Comparison of ENCODE assay signal across 29 cellular contexts in genomic region chr1:181369416-181369815, GRCh38.
"Had no signal": no experiment of that assay in that cellular context is flagged by ENCODE, and none has a peak within 500 bp of the region (broad histone marks: within the 10 kb centered on the region; RNA-seq: fewer than 3 reads in every experiment).

No MANE protein-coding gene starts in this region.

- FAIRE-seq: endothelial cell of umbilical vein, kidney had no signal

- H3K4me3 Mint-ChIP-seq: dendritic cell treated with granulocyte-macrophage colony-stimulating factor and Interleukin-4, amounts not matched to agents 40 ng/mL and 50 ng/mL, for 4 days; mesothelial cell of epicardium; naive thymus-derived CD8-positive, alpha-beta T cell; nephron progenitor cell; stimulated activated effector memory CD8-positive, alpha-beta T cell treated with anti-CD3 and anti-CD28 coated beads, Interleukin-12 subunit alpha, Interleukin-12 subunit beta, amount 100 ng/mL, for 72 hours; type B pancreatic cell had no signal

- H3K4me3 ChIP-seq: colonic mucosa, esophagus muscularis mucosa, heart right ventricle, left lung, mucosa of descending colon, prostate gland, right atrium auricular region, testis, tibial artery had no signal

- H3K36me3 ChIP-seq: colonic mucosa, esophagus muscularis mucosa, heart right ventricle, left lung, prostate gland, right atrium auricular region, tibial artery had no signal

- H3K27me3 Mint-ChIP-seq: dendritic cell treated with granulocyte-macrophage colony-stimulating factor and Interleukin-4, amounts not matched to agents 40 ng/mL and 50 ng/mL, for 4 days; naive thymus-derived CD8-positive, alpha-beta T cell had no signal

- DNase-seq: colonic mucosa; effector CD8-positive, alpha-beta T cell; foreskin melanocyte; glutamatergic neuron; heart right ventricle; hippocampal formation; kidney; left cardiac atrium; left lung; mesenchymal stem cell; mucosa of descending colon; naive thymus-derived CD8-positive, alpha-beta T cell; nephron progenitor cell; nucleus accumbens; stimulated activated CD4-positive, alpha-beta T cell treated with anti-CD3 and anti-CD28 coated beads, Interleukin-2, amount 100 ng/mL, for 24 hours; stimulated activated CD4-positive, alpha-beta T cell treated with anti-CD3 and anti-CD28 coated beads, Interleukin-4, amount 100 ng/mL, for 24 hours; stimulated activated naive CD8-positive, alpha-beta T cell treated with anti-CD3 and anti-CD28 coated beads, Interleukin-15, Interleukin-2, amounts not matched to agents 100 U/mL and 50 U/mL, for 24 hours; substantia nigra; testis; tibial artery had no signal

- H3K4me1 Mint-ChIP-seq: mesothelial cell of epicardium; stimulated activated effector memory CD8-positive, alpha-beta T cell treated with anti-CD3 and anti-CD28 coated beads, Interleukin-12 subunit alpha, Interleukin-12 subunit beta, amount 100 ng/mL, for 72 hours had no signal

- H3K27ac ChIP-seq: colonic mucosa, esophagus muscularis mucosa, heart right ventricle, left lung, prostate gland, right atrium auricular region, testis, tibial artery had no signal

- H3K4me1 ChIP-seq: colonic mucosa, esophagus muscularis mucosa, heart right ventricle, left lung, prostate gland, right atrium auricular region, testis, tibial artery had no signal

- H3K27me3 ChIP-seq: colonic mucosa, esophagus muscularis mucosa, left lung, right atrium auricular region, testis, tibial artery had no signal

- H3K9me3 ChIP-seq: colonic mucosa, mucosa of descending colon, prostate gland, testis had no signal

- H3K9me3 Mint-ChIP-seq: stimulated activated effector memory CD8-positive, alpha-beta T cell treated with anti-CD3 and anti-CD28 coated beads, Interleukin-12 subunit alpha, Interleukin-12 subunit beta, amount 100 ng/mL, for 72 hours had no signal

- H3K27ac Mint-ChIP-seq: dendritic cell treated with granulocyte-macrophage colony-stimulating factor and Interleukin-4, amounts not matched to agents 40 ng/mL and 50 ng/mL, for 4 days; mesothelial cell of epicardium; stimulated activated effector memory CD8-positive, alpha-beta T cell treated with anti-CD3 and anti-CD28 coated beads, Interleukin-12 subunit alpha, Interleukin-12 subunit beta, amount 100 ng/mL, for 72 hours; type B pancreatic cell had no signal

- ATAC-seq: heart right ventricle; left cardiac atrium; left lung; mucosa of descending colon; naive thymus-derived CD8-positive, alpha-beta T cell; sciatic nerve; stimulated activated effector memory CD8-positive, alpha-beta T cell treated with anti-CD3 and anti-CD28 coated beads, Interleukin-12 subunit alpha, Interleukin-12 subunit beta, amount 100 ng/mL, for 72 hours; stimulated activated naive CD8-positive, alpha-beta T cell treated with anti-CD3 and anti-CD28 coated beads, Interleukin-15, Interleukin-2, amounts not matched to agents 100 U/mL and 50 U/mL, for 24 hours had no signal

- H3K36me3 Mint-ChIP-seq: mesothelial cell of epicardium; stimulated activated effector memory CD8-positive, alpha-beta T cell treated with anti-CD3 and anti-CD28 coated beads, Interleukin-12 subunit alpha, Interleukin-12 subunit beta, amount 100 ng/mL, for 72 hours; type B pancreatic cell had no signal
